In genomic region chr11:117232022-117232878, GRCh38 we compare ENCODE assay signal across 8 cellular contexts. TPM values are rescaled to one million over a fixed set of nuclear protein-coding genes. Genes with fewer than 3 reads are reported as not detected.
DNase-seq lines count a peak whose midpoint lies in the region; ATAC-seq lines count a peak whose summit lies in the region.

PCSK7 (minus strand) TSS chr11:117232073; CDS start chr11:117229844, 2,229 bp downstream.
RNF214 (plus strand) TSS chr11:117232671; CDS start chr11:117234273, 1,602 bp downstream.

- peak; percentile 67 for ATAC-seq in GM18867 (IDR thresholded peaks at IDR 0.05; ENCODE audit: unreplicated experiment)
- ATAC-seq in HG03103 (IDR thresholded peaks at IDR 0.05; ENCODE audit: low read depth, unreplicated experiment), result peak; percentile 58
- peak; percentile 95 for ATAC-seq in left lobe of liver

- DNase-seq in AG08395 (ENCODE audit: low spot score), result peak; percentile 95
- peak; percentile 57 for DNase-seq in NCI-H345 treated with DMSO at 0.1 percent for 48 hours (lab: John Stamatoyannopoulos, UW; ENCODE audit: unreplicated experiment)
- DNase-seq in activated CD4-positive, alpha-beta T cell treated with anti-CD3 and anti-CD28 coated beads for 48 hours, result peak; percentile 81
- DNase-seq in cortex of kidney (lab: John Stamatoyannopoulos, UW), result peak; percentile 18
- DNase-seq in left lobe of liver (ENCODE audit: low spot score), result peak; percentile 85
- peak; percentile 64 for DNase-seq in stimulated activated CD4-positive, alpha-beta T cell treated with anti-CD3 and anti-CD28 coated beads, Interleukin-2, amount 100 ng/mL, for 4 hours (ENCODE audit: low read depth)

RNA-seq across cellular contexts. Expression of gene PCSK7, which starts in this region (rescaled TPM):
- 26.5 TPM for total RNA-seq in left lobe of liver

RNA-seq across cellular contexts. Expression of gene RNF214, which starts in this region (rescaled TPM):
- total RNA-seq in left lobe of liver, result 10.7 TPM

Comparison
In these comparisons a context has a peak if more than half of its experiments do, and no peak if none do; other contexts are left out.
1. Peak in every context shown above with its lines: DNase-seq and ATAC-seq.
2. DNase-seq: peak in every context shown above with its lines; median percentile 95 in AG08395; 85 in left lobe of liver; 81 in activated CD4-positive, alpha-beta T cell treated with anti-CD3 and anti-CD28 coated beads for 48 hours; 64 in stimulated activated CD4-positive, alpha-beta T cell treated with anti-CD3 and anti-CD28 coated beads, Interleukin-2, amount 100 ng/mL, for 4 hours; 57 in NCI-H345 treated with DMSO at 0.1 percent for 48 hours; 18 in cortex of kidney.